18 cellular contexts compared by ENCODE assay signal in genomic region chr17:82608816-82609215, GRCh38. TPM values are rescaled to one million over a fixed set of nuclear protein-coding genes. Genes with fewer than 3 reads are reported as not detected.
DNase-seq lines count a peak whose midpoint lies in the region; ATAC-seq and TF ChIP-seq lines count a peak whose summit lies in the region.
"Had no signal": no experiment of that assay in that cellular context is flagged by ENCODE, and none has a peak within 500 bp of the region (broad histone marks: within the 10 kb centered on the region; RNA-seq: fewer than 3 reads in every experiment).

No MANE protein-coding gene starts in this region.

- H3K4me3 Mint-ChIP-seq in central memory CD8-positive, alpha-beta T cell: no peak overlapping the region
- H3K4me3 Mint-ChIP-seq: CD4-positive, alpha-beta memory T cell had no signal

- TF ChIP-seq CTCF in 22Rv1 (IDR thresholded peaks at IDR 0.05): no peak

- DNase-seq in Ammon's horn (ENCODE audit: low spot score): peak; percentile 41
- no peak for DNase-seq in central memory CD8-positive, alpha-beta T cell (ENCODE audit: low spot score in 2 of 2)
- peak; percentile 60 for DNase-seq in medulla oblongata (ENCODE audit: extremely low spot score)
- DNase-seq in NCI-H446 treated with DMSO at 0.1 percent for 48 hours (lab: John Stamatoyannopoulos, UW): no peak
- no peak for DNase-seq in sciatic nerve (ENCODE audit: low spot score)
- DNase-seq in NCI-H2029 treated with DMSO at 0.1 percent for 48 hours (lab: John Stamatoyannopoulos, UW): no peak
- DNase-seq: BE2C; CD4-positive, alpha-beta memory T cell; DND-41; GOT3; NCI-H1105 treated with DMSO at 0.1 percent for 48 hours; NCI-H187; NCI-H69; NK-92 treated with Interleukin-12 subunit alpha and Interleukin-12 subunit beta, amount 100 ng/mL, for 24 hours; OCI-M1; SIG-M5 had no signal

- H3K9me3 Mint-ChIP-seq in central memory CD8-positive, alpha-beta T cell: no peaks in the 10 kb centered on the region

- peaks cover 8% of the 10 kb centered on the region for H3K4me1 Mint-ChIP-seq in central memory CD8-positive, alpha-beta T cell

- ATAC-seq in central memory CD8-positive, alpha-beta T cell (replicated peaks; ENCODE audit: extremely low read depth, poor library complexity, severe bottlenecking): no peak
- ATAC-seq in GM19324 (IDR thresholded peaks at IDR 0.05; ENCODE audit: low FRiP score, unreplicated experiment) (no peak), sciatic nerve (no peak)

- peak overlapping the region; percentile 0 for H3K27ac Mint-ChIP-seq in central memory CD8-positive, alpha-beta T cell (ENCODE audit: low read depth)

- intact Hi-C loops in sciatic nerve (cut with DNase I): no loop called here

- H3K36me3 Mint-ChIP-seq in central memory CD8-positive, alpha-beta T cell (ENCODE audit: insufficient read depth): peaks cover 40% of the 10 kb centered on the region

- H3K27ac ChIP-seq in 22Rv1: peak overlapping the region; percentile 14

- H3K27me3 Mint-ChIP-seq in central memory CD8-positive, alpha-beta T cell: no peaks in the 10 kb centered on the region
- H3K27me3 Mint-ChIP-seq: CD4-positive, alpha-beta memory T cell had no signal

RNA-seq across cellular contexts. Expression of gene WDR45B, which starts 39.4 kb away (rescaled TPM):
- total RNA-seq in sciatic nerve: 67.1 TPM

Comparison
In these comparisons a context has a peak if more than half of its experiments do, and no peak if none do; other contexts are left out.
1. DNase-seq: peak in Ammon's horn (single experiment) and medulla oblongata (single experiment); none in central memory CD8-positive, alpha-beta T cell (0 of 2), NCI-H446 treated with DMSO at 0.1 percent for 48 hours (single experiment), sciatic nerve (single experiment) and NCI-H2029 treated with DMSO at 0.1 percent for 48 hours (single experiment).